1 cellular context compared by ENCODE assay signal in genomic region chr18:24378598-24378997, GRCh38.
TF ChIP-seq lines count a peak whose summit lies in the region.

No MANE protein-coding gene starts in this region.

TF ChIP-seq in WTC11, 78 proteins besides CTCF, POLR2A, EP300 and RAD21 (continued from another document):
- no peak for TF ChIP-seq CBFB (CRISPR knock-in tag; IDR thresholded peaks at IDR 0.05; ENCODE audit: low read depth)
- TF ChIP-seq MXD4 (CRISPR knock-in tag; IDR thresholded peaks at IDR 0.05; ENCODE audit: borderline replicate concordance), result no peak
- TF ChIP-seq RORB (CRISPR knock-in tag; IDR thresholded peaks at IDR 0.05), result no peak
